Comparison of ENCODE assay signal across 8 cellular contexts in the genomic region with DNA sequence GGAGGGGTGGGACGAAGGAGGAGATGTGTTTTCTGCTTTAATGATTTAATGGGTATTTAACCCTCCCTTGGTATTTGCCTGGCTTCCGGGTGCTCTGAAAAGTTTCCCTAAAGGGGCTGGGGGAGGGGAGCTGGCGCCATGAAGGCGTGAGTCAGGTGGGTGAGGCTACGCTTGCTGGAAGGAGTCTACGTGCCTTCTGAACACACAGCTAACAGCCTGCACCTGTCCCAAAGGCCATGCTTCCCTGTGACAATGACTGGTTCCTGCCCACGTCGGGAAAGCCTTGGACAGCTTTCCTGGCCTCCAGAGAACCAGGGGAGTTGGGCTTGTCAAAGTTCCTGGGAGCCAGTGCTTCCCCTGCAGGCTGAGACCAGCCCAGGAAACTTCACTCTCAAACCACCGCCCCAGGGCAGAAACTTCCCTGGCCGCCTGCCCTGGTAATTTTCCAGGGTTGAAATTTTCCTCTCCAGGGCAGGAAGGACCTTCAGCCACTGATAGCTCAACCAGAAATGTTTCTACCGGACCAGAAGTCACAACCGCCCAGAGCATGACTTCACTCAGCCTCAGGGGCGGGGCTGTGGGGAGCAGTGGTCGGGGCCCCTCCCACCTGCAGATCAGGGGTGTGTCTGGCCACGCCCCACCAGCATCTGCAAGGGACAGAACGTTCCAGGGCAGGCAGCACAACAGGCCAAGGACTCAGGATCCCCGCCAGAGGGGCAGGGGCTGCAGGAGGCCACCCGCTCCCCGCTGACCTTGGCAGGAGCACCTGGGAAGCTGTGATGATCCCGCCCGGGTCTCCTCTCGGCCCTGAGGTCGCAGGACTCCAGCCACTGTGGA. TPM values are rescaled to one million over a fixed set of nuclear protein-coding genes. Genes with fewer than 3 reads are reported as not detected.
DNase-seq lines count a peak whose midpoint lies in the region; ATAC-seq and TF ChIP-seq lines count a peak whose summit lies in the region.

No MANE protein-coding gene starts in this region.

- WGBS in urinary bladder = 15% methylated on average over 23 of the region's 23 CpGs

- H3K27me3 Mint-ChIP-seq in progenitor cell of endocrine pancreas = peaks cover 5% of the 10 kb centered on the region

- H3K4me1 ChIP-seq in SJCRH30 (peaks cover 19% of the 10 kb centered on the region), urinary bladder (ENCODE audit: insufficient read depth) (no peaks in the 10 kb centered on the region)

- ATAC-seq in GM19468 (IDR thresholded peaks at IDR 0.05; ENCODE audit: extremely low read depth, unreplicated experiment) = peak; percentile 32

- no peaks in the 10 kb centered on the region for H3K9me3 Mint-ChIP-seq in progenitor cell of endocrine pancreas (ENCODE audit: low read depth)

- H3K4me1 Mint-ChIP-seq in progenitor cell of endocrine pancreas (ENCODE audit: low read depth) = peaks cover 8% of the 10 kb centered on the region

- H3K36me3 ChIP-seq in SJCRH30 (no peaks in the 10 kb centered on the region), urinary bladder (ENCODE audit: insufficient read depth) (no peaks in the 10 kb centered on the region)

- DNase-seq in D341Med (ENCODE audit: low spot score) (peak; percentile 73), HL-60 (ENCODE audit: low read depth in 1 of 2, low spot score in 1 of 2) (peak; percentile 88 to 96), SJCRH30 (peak; percentile 94 to 96), glomerular endothelial cell (ENCODE audit: extremely low read depth, low read depth, low spot score) (peak; percentile 54), progenitor cell of endocrine pancreas (ENCODE audit: low spot score, unreplicated experiment) (peak; percentile 43)
- peak in 3 of 4 experiments; percentile 46 to 82 (median 50) for DNase-seq in activated naive CD4-positive, alpha-beta T cell (lab: John Stamatoyannopoulos, UW)

- no peaks in the 10 kb centered on the region for H3K36me3 Mint-ChIP-seq in progenitor cell of endocrine pancreas (ENCODE audit: insufficient read depth)

- TF ChIP-seq CTCF in HL-60 (IDR thresholded peaks at IDR 0.05; ENCODE audit: insufficient read depth, low read length) (no peak), progenitor cell of endocrine pancreas (IDR thresholded peaks at IDR 0.05; ENCODE audit: unreplicated experiment) (no peak)

- H3K27ac ChIP-seq in HL-60 (replicated peaks) (peak overlapping the region; percentile 89), SJCRH30 (peak overlapping the region; percentile 31; the same call in 1 of the 2 replicates), urinary bladder (ENCODE audit: low read depth) (peak overlapping the region; percentile 98)

- peak overlapping the region; percentile 90 for H3K27ac Mint-ChIP-seq in progenitor cell of endocrine pancreas

- H3K4me3 ChIP-seq in HL-60 (replicated peaks; ENCODE audit: insufficient read depth, low read length) (peak overlapping the region; percentile 35), SJCRH30 (no peak overlapping the region), urinary bladder (ENCODE audit: low read depth, low read length) (no peak overlapping the region)

- no peaks in the 10 kb centered on the region for H3K9me3 ChIP-seq in SJCRH30 (replicated peaks)

- H3K27me3 ChIP-seq in HL-60 (ENCODE audit: insufficient read depth, poor library complexity, severe bottlenecking) (no peaks in the 10 kb centered on the region), SJCRH30 (no peaks in the 10 kb centered on the region)

- no peak overlapping the region for H3K4me3 Mint-ChIP-seq in progenitor cell of endocrine pancreas (ENCODE audit: low read depth)

RNA-seq across cellular contexts. Expression of gene SLCO4A1, which starts 18.6 kb away (rescaled TPM):
- total RNA-seq in SJCRH30 (2014; rRNA removed; shearing (Covaris generic)) = 3.9 and 5.8 TPM in 2 replicates
- 7.3 and 7.9 TPM in 2 replicates for total RNA-seq in glomerular endothelial cell
- 2.6 and 3.6 TPM in 2 replicates for total RNA-seq in progenitor cell of endocrine pancreas
- total RNA-seq in urinary bladder = 1.4 TPM
- polyA plus RNA-seq in urinary bladder = 24.8 TPM

Comparison
In these comparisons a context has a peak if more than half of its experiments do, and no peak if none do; other contexts are left out.
1. DNase-seq: peak in every context shown above with its lines; median percentile 95 in SJCRH30; 92 in HL-60; 73 in D341Med; 54 in glomerular endothelial cell; 50 in activated naive CD4-positive, alpha-beta T cell; 43 in progenitor cell of endocrine pancreas.
2. H3K27ac ChIP-seq: peak in every context shown above with its lines; median percentile 98 in urinary bladder; 89 in HL-60; 31 in SJCRH30.